ENCODE assay signal across 9 cellular contexts in the genomic region with DNA sequence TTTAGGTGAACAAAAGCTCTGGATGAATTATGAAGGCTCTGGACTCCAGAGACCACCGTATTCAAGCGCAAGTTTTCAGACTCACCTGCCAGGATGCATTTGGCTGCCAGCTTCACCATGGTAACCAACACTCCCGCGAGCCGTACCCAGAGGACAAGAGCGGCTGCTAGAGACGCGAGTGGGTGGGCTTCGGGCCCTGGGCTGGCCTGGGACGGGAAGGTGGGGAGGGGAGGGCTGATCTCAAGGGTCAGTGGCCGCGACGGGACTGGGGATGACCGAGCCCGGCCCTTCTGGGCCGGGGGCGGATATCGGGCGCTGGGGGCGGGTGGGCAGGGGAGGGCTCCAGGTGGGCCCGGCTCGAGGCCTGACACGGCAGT. TPM values are rescaled to one million over a fixed set of nuclear protein-coding genes. Genes with fewer than 3 reads are reported as not detected.
A peak's percentile ranks its signal among the peaks of the same experiment; 100 is the strongest.
DNase-seq lines count a peak whose midpoint lies in the region; ATAC-seq and TF ChIP-seq lines count a peak whose summit lies in the region.
"Had no signal": no experiment of that assay in that cellular context is flagged by ENCODE, and none has a peak within 500 bp of the region (broad histone marks: within the 10 kb centered on the region; RNA-seq: fewer than 3 reads in every experiment).

No MANE protein-coding gene starts in this region.

- H3K9me3 ChIP-seq in upper lobe of left lung, result no peaks in the 10 kb centered on the region

- TF ChIP-seq CTCF in neural crest cell (conservative IDR thresholded peaks at IDR 0.05), result no peak
- no peak for TF ChIP-seq CTCF in upper lobe of left lung (IDR thresholded peaks at IDR 0.05)

- peaks cover 11 to 15% (median 15%) of the 10 kb centered on the region in 4 donors for H3K4me1 ChIP-seq in upper lobe of left lung
- H3K4me1 ChIP-seq: foreskin keratinocyte had no signal

- TF ChIP-seq EP300 in upper lobe of left lung (IDR thresholded peaks at IDR 0.05), result no peak

- peak overlapping the region; percentile 80 to 91 (median 87) for H3K27ac ChIP-seq in upper lobe of left lung
- H3K27ac ChIP-seq: foreskin keratinocyte had no signal

- H3K9me3 Mint-ChIP-seq in activated CD8-positive, alpha-beta memory T cell treated with anti-CD3 and anti-CD28 coated beads, Interleukin-2, amount 10 ng/mL, durations not matched to agents 7 days and 5 days (ENCODE audit: low read depth), result no peaks in the 10 kb centered on the region
- peaks cover 15% of the 10 kb centered on the region for H3K9me3 Mint-ChIP-seq in neural crest cell

- H3K27me3 ChIP-seq in upper lobe of left lung, result no peaks in the 10 kb centered on the region
- H3K27me3 ChIP-seq: foreskin keratinocyte had no signal

- CTCF ChIA-PET in activated CD8-positive, alpha-beta memory T cell treated with anti-CD3 and anti-CD28 coated beads, Interleukin-2, amount 10 ng/mL, durations not matched to agents 7 days and 5 days (lab: Charles Lee), result interaction anchor here (0.7 to 14.4 kb wide), 18 partner anchors 9 to 832 kb away, joined by 3 to 180 read pairs (median 6); a partner anchor contains a TSS

- DNase-seq in activated CD8-positive, alpha-beta memory T cell treated with anti-CD3 and anti-CD28 coated beads, Interleukin-2, amount 10 ng/mL, durations not matched to agents 7 days and 5 days, result peak; percentile 69
- DNase-seq in activated CD8-positive, alpha-beta memory T cell treated with anti-CD3 and anti-CD28 coated beads for 24 hours, result no peak
- peak; percentile 14 for DNase-seq in M059J (ENCODE audit: low read depth)
- peak; percentile 44 for DNase-seq in activated CD8-positive, alpha-beta memory T cell treated with anti-CD3 and anti-CD28 coated beads, Interleukin-2, amount 50 U/mL, for 4 hours
- DNase-seq in neural crest cell (ENCODE audit: low read depth, low spot score), result no peak
- peak; percentile 58 to 85 for DNase-seq in upper lobe of left lung

- H3K4me3 ChIP-seq in upper lobe of left lung, result peak overlapping the region; percentile 90 to 99 (median 96)

- H3K36me3 ChIP-seq in upper lobe of left lung, result peaks cover 0 to 7% (median 0%) of the 10 kb centered on the region in 4 donors

- peak overlapping the region; percentile 85 for H3K4me3 Mint-ChIP-seq in activated CD8-positive, alpha-beta memory T cell treated with anti-CD3 and anti-CD28 coated beads, Interleukin-2, amount 10 ng/mL, durations not matched to agents 7 days and 5 days
- H3K4me3 Mint-ChIP-seq in neural crest cell, result peak overlapping the region; percentile 96

- H3K36me3 Mint-ChIP-seq in activated CD8-positive, alpha-beta memory T cell treated with anti-CD3 and anti-CD28 coated beads, Interleukin-2, amount 10 ng/mL, durations not matched to agents 7 days and 5 days, result no peaks in the 10 kb centered on the region
- peaks cover 12% of the 10 kb centered on the region for H3K36me3 Mint-ChIP-seq in neural crest cell (ENCODE audit: low read depth)

- H3K27me3 Mint-ChIP-seq in activated CD8-positive, alpha-beta memory T cell treated with anti-CD3 and anti-CD28 coated beads, Interleukin-2, amount 10 ng/mL, durations not matched to agents 7 days and 5 days, result no peaks in the 10 kb centered on the region
- peaks cover 5% of the 10 kb centered on the region for H3K27me3 Mint-ChIP-seq in neural crest cell (ENCODE audit: low read depth)

- no peak for TF ChIP-seq POLR2A in upper lobe of left lung (IDR thresholded peaks at IDR 0.05)

- WGBS in upper lobe of left lung, 2 donors, result 0 to 1% methylated on average over 8 to 22 of the region's 23 CpGs

- H3K4me1 Mint-ChIP-seq in activated CD8-positive, alpha-beta memory T cell treated with anti-CD3 and anti-CD28 coated beads, Interleukin-2, amount 10 ng/mL, durations not matched to agents 7 days and 5 days, result peaks cover 35% of the 10 kb centered on the region
- peaks cover 34% of the 10 kb centered on the region for H3K4me1 Mint-ChIP-seq in neural crest cell

- peak overlapping the region; percentile 92 for H3K27ac Mint-ChIP-seq in activated CD8-positive, alpha-beta memory T cell treated with anti-CD3 and anti-CD28 coated beads, Interleukin-2, amount 10 ng/mL, durations not matched to agents 7 days and 5 days
- H3K27ac Mint-ChIP-seq in neural crest cell (ENCODE audit: unreplicated experiment), result peak overlapping the region; percentile 73

- ATAC-seq in activated CD8-positive, alpha-beta memory T cell treated with anti-CD3 and anti-CD28 coated beads, Interleukin-2, amount 10 ng/mL, durations not matched to agents 7 days and 5 days, result peak; percentile 1
- peak; percentile 1 for ATAC-seq in esophagus mucosa
- peak in 1 of 2 donors; percentile 1 for ATAC-seq in upper lobe of left lung (ENCODE audit: low FRiP score in 2 of 2)
- no peak for ATAC-seq in GM19467 (IDR thresholded peaks at IDR 0.05; ENCODE audit: unreplicated experiment)

RNA-seq across cellular contexts. Expression of a gene that starts 0.3 kb away (rescaled TPM):
- 10 to 100 TPM; 30.3 to 33.7 TPM for total RNA-seq in activated CD8-positive, alpha-beta memory T cell treated with anti-CD3 and anti-CD28 coated beads, Interleukin-2, amount 10 ng/mL, durations not matched to agents 7 days and 5 days
- total RNA-seq in M059J (2014; rRNA removed; shearing (Covaris generic)), result 14.9 and 19.7 TPM in 2 replicates
- 12.6 TPM for total RNA-seq in esophagus mucosa
- total RNA-seq in neural crest cell, result 50.9 and 55.4 TPM in 2 replicates
- total RNA-seq in upper lobe of left lung, result 10 to 100 TPM; 12.6 to 43.0 (median 27.4) TPM

RNA-seq across cellular contexts. Expression of a gene that starts 41.3 kb away (rescaled TPM):
- not detected for total RNA-seq in activated CD8-positive, alpha-beta memory T cell treated with anti-CD3 and anti-CD28 coated beads, Interleukin-2, amount 10 ng/mL, durations not matched to agents 7 days and 5 days
- not detected in 2 replicates for total RNA-seq in M059J (2014; rRNA removed; shearing (Covaris generic))
- not detected for total RNA-seq in esophagus mucosa
- total RNA-seq in neural crest cell, result 0.61 and 0.68 TPM in 2 replicates
- total RNA-seq in upper lobe of left lung, result 1 to 10 TPM in 3 of 6 donors, not detected in 3; 1.5 to 3.3 (median 1.8) TPM
- total RNA-seq: foreskin keratinocyte had no signal

Comparison
In these comparisons a context has a peak if more than half of its experiments do, and no peak if none do; other contexts are left out.
1. DNase-seq: peak in activated CD8-positive, alpha-beta memory T cell treated with anti-CD3 and anti-CD28 coated beads, Interleukin-2, amount 10 ng/mL, durations not matched to agents 7 days and 5 days (single experiment), M059J (single experiment), activated CD8-positive, alpha-beta memory T cell treated with anti-CD3 and anti-CD28 coated beads, Interleukin-2, amount 50 U/mL, for 4 hours (single experiment) and upper lobe of left lung (2 of 2); none in activated CD8-positive, alpha-beta memory T cell treated with anti-CD3 and anti-CD28 coated beads for 24 hours (single experiment) and neural crest cell (single experiment).